In the genomic region with DNA sequence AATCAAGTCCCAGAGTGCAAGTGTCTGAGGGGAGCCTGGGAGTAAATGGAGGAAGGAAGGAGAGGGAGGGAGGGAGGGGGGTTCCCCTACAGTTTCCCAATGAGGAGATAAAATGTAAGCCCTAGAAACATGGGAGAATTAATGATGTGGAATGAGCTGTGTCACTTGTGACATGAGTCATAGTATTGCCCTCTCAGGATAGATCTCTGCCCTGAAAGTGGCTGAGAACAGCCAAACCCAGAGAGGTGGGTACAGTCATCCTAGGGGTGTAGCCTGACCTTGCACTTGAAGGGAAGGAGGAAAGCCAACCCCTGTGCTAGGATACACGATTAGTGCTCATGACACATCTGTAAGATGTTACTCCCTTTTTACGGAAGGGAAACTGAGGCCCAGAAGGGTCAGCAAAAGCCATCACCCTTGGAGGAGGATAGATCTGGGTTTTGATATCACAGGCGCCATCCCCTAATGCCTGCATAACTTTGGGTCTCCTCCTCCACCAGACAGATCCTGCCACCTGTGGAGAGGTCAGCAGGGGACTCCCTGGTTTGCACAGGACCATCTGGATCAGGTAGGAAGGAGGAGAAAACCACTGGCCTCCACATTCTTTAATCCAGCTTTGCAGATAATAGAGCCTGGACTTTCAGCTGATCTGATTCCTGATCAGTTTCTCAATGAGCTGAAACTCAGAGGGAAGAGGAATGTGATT, we compare ENCODE assay signal across 10 cellular contexts. TPM values are rescaled to one million over a fixed set of nuclear protein-coding genes. Genes with fewer than 3 reads are reported as not detected.
DNase-seq lines count a peak whose midpoint lies in the region; ATAC-seq, FAIRE-seq and TF ChIP-seq lines count a peak whose summit lies in the region.
"Had no signal": no experiment of that assay in that cellular context is flagged by ENCODE, and none has a peak within 500 bp of the region (broad histone marks: within the 10 kb centered on the region; RNA-seq: fewer than 3 reads in every experiment).

No MANE protein-coding gene starts in this region.

- H3K27ac ChIP-seq in CD4-positive, alpha-beta memory T cell (ENCODE audit: low read depth, low read length) = peak overlapping the region; percentile 81
- H3K27ac ChIP-seq in GM23338 (ENCODE audit: low read depth) (no peak overlapping the region), kidney (ENCODE audit: low read depth in 2 of 2, low read length in 2 of 2) (no peak overlapping the region), upper lobe of left lung (no peak overlapping the region)

- TF ChIP-seq POLR2A in upper lobe of left lung (IDR thresholded peaks at IDR 0.05) = no peak

- H3K4me3 ChIP-seq in CD4-positive, alpha-beta memory T cell (ENCODE audit: low read length in 2 of 2) = no peak overlapping the region
- no peak overlapping the region for H3K4me3 ChIP-seq in GM23338
- H3K4me3 ChIP-seq in kidney (ENCODE audit: low read length in 2 of 2) = no peak overlapping the region
- H3K4me3 ChIP-seq in upper lobe of left lung = no peak overlapping the region

- ATAC-seq in GM23338 (no peak; the same call in 2 of the 3 replicates), upper lobe of left lung (ENCODE audit: low FRiP score in 2 of 2) (no peak), HG02981 (IDR thresholded peaks at IDR 0.05; ENCODE audit: unreplicated experiment) (no peak)
- ATAC-seq in activated T-cell treated with anti-CD3 and anti-CD28 coated beads, Interleukin-2, amount 50 U/mL, for 4 hours = peak; percentile 55 to 64
- ATAC-seq: left ventricle myocardium superior had no signal

- no peak for FAIRE-seq in kidney (lab: Jason Lieb, UNC)

- 79 to 80% methylated on average over 3 of the region's 3 CpGs for WGBS in upper lobe of left lung, 2 donors

- H3K9me2 ChIP-seq in GM23338 (ENCODE audit: insufficient read depth) = no peaks in the 10 kb centered on the region

- no peak overlapping the region for H3K9ac ChIP-seq in kidney (ENCODE audit: low read length in 2 of 2)

- no peak overlapping the region for H3K4me2 ChIP-seq in GM23338

- intact Hi-C loops in CD4-positive, alpha-beta memory T cell (cut with micrococcal nuclease) = no loop called here
- intact Hi-C loops in kidney (cut with DNase I) = no loop called here

- no peaks in the 10 kb centered on the region for H4K20me1 ChIP-seq in GM23338 (replicated peaks; ENCODE audit: insufficient read depth)

- TF ChIP-seq EP300 in upper lobe of left lung (IDR thresholded peaks at IDR 0.05) = no peak

- peak in 1 of 5 donors; percentile 60 for DNase-seq in CD4-positive, alpha-beta memory T cell
- no peak for DNase-seq in GM23338 (ENCODE audit: low spot score)
- DNase-seq in activated T-cell treated with anti-CD3 and anti-CD28 coated beads, Interleukin-2, amount 50 U/mL, for 4 hours = no peak
- peak; percentile 15 for DNase-seq in kidney
- no peak for DNase-seq in putamen (ENCODE audit: low spot score)
- no peak for DNase-seq in upper lobe of left lung
- DNase-seq in midbrain (lab: John Stamatoyannopoulos, UW) = no peak
- DNase-seq: left ventricle myocardium superior, NCI-H1048 had no signal

- H3K4me1 ChIP-seq in CD4-positive, alpha-beta memory T cell (ENCODE audit: insufficient read depth, low read length) = peaks cover 97% of the 10 kb centered on the region
- H3K4me1 ChIP-seq in GM23338 (ENCODE audit: insufficient read depth) = peaks cover 21% of the 10 kb centered on the region
- no peaks in the 10 kb centered on the region for H3K4me1 ChIP-seq in kidney (ENCODE audit: control insufficient read depth in 1 of 2, insufficient read depth in 1 of 2, low read depth in 1 of 2, low read length in 2 of 2)
- H3K4me1 ChIP-seq in upper lobe of left lung = peaks cover 17 to 37% (median 26%) of the 10 kb centered on the region in 4 donors

- no peaks in the 10 kb centered on the region for H3K36me3 ChIP-seq in CD4-positive, alpha-beta memory T cell (ENCODE audit: insufficient read depth, low read length)
- H3K36me3 ChIP-seq in GM23338 (ENCODE audit: insufficient read depth) (no peaks in the 10 kb centered on the region), kidney (ENCODE audit: control insufficient read depth in 1 of 2, insufficient read depth in 2 of 2, low read length in 2 of 2) (no peaks in the 10 kb centered on the region), upper lobe of left lung (no peaks in the 10 kb centered on the region)

- no peaks in the 10 kb centered on the region for H3K27me3 Mint-ChIP-seq in CD4-positive, alpha-beta memory T cell
- H3K27me3 Mint-ChIP-seq in GM23338 (ENCODE audit: insufficient read depth, low read depth, poor library complexity) = peaks cover 6% of the 10 kb centered on the region
- no peaks in the 10 kb centered on the region for H3K27me3 Mint-ChIP-seq in activated T-cell treated with anti-CD3 and anti-CD28 coated beads, Interleukin-2, amount 50 U/mL, for 4 hours (ENCODE audit: low read depth)

- peaks cover 52 to 85% (median 70%) of the 10 kb centered on the region in 4 donors for H3K4me1 Mint-ChIP-seq in CD4-positive, alpha-beta memory T cell
- peaks cover 38% of the 10 kb centered on the region for H3K4me1 Mint-ChIP-seq in GM23338
- H3K4me1 Mint-ChIP-seq in activated T-cell treated with anti-CD3 and anti-CD28 coated beads, Interleukin-2, amount 50 U/mL, for 4 hours (ENCODE audit: low read depth) = peaks cover 87% of the 10 kb centered on the region

- no peaks in the 10 kb centered on the region for H3F3A ChIP-seq in GM23338 (replicated peaks; ENCODE audit: low read depth)

- CTCF ChIA-PET in CD4-positive, alpha-beta memory T cell (lab: Charles Lee; ENCODE audit: partially characterized antibody) = interaction anchor here (0.7 to 13.4 kb wide), 6 partner anchors 14 to 118 kb away, joined by 3 to 224 read pairs (median 20); partner anchors contain the start of gene USP3

- no peaks in the 10 kb centered on the region for H3K9me3 ChIP-seq in CD4-positive, alpha-beta memory T cell (ENCODE audit: control insufficient read depth in 1 of 2, low read length in 2 of 2)
- H3K9me3 ChIP-seq in kidney (ENCODE audit: control insufficient read depth in 1 of 2, low read length in 2 of 2) (no peaks in the 10 kb centered on the region), upper lobe of left lung (no peaks in the 10 kb centered on the region)

- peaks cover 0 to 2% (median 0%) of the 10 kb centered on the region in 8 donors for H3K9me3 Mint-ChIP-seq in CD4-positive, alpha-beta memory T cell
- H3K9me3 Mint-ChIP-seq in GM23338 = peaks cover 9% of the 10 kb centered on the region; the same call in 2 of the 3 replicates
- H3K9me3 Mint-ChIP-seq in activated T-cell treated with anti-CD3 and anti-CD28 coated beads, Interleukin-2, amount 50 U/mL, for 4 hours = no peaks in the 10 kb centered on the region

- no peaks in the 10 kb centered on the region for H3K79me2 ChIP-seq in GM23338 (replicated peaks; ENCODE audit: insufficient read depth)

- POLR2A ChIA-PET in CD4-positive, alpha-beta memory T cell (lab: Charles Lee; ENCODE audit: partially characterized antibody) = interaction anchor here (2.4 to 28.5 kb wide), 4 partner anchors 14 to 119 kb away, joined by 22 to 906 read pairs (median 140); partner anchors contain the start of gene USP3

- TF ChIP-seq CTCF in GM23338 (conservative IDR thresholded peaks at IDR 0.05; ENCODE audit: low read depth in 2 of 2) (no peak), kidney (IDR thresholded peaks at IDR 0.05; ENCODE audit: borderline replicate concordance, extremely low read depth, insufficient read depth) (no peak), upper lobe of left lung (IDR thresholded peaks at IDR 0.05) (no peak)

- H3K4me3 Mint-ChIP-seq in CD4-positive, alpha-beta memory T cell = peak overlapping the region in 6 of 8 donors; percentile 31 to 84 (median 78)
- H3K4me3 Mint-ChIP-seq in GM23338 = no peak overlapping the region
- H3K4me3 Mint-ChIP-seq in activated T-cell treated with anti-CD3 and anti-CD28 coated beads, Interleukin-2, amount 50 U/mL, for 4 hours = peak overlapping the region; percentile 21

- no peaks in the 10 kb centered on the region for H3K27me3 ChIP-seq in CD4-positive, alpha-beta memory T cell (ENCODE audit: insufficient read depth, low read length)
- no peaks in the 10 kb centered on the region for H3K27me3 ChIP-seq in GM23338 (ENCODE audit: insufficient read depth)
- H3K27me3 ChIP-seq in upper lobe of left lung = no peaks in the 10 kb centered on the region

- peak overlapping the region; percentile 92 to 100 (median 100) for H3K27ac Mint-ChIP-seq in CD4-positive, alpha-beta memory T cell
- H3K27ac Mint-ChIP-seq in GM23338 = no peak overlapping the region

- 0 out of 2 replicates have a peak overlapping the region, but pooled peaks have one; percentile 47 for H2AFZ ChIP-seq in GM23338

- H3K36me3 Mint-ChIP-seq in CD4-positive, alpha-beta memory T cell = no peaks in the 10 kb centered on the region
- peaks cover 4% of the 10 kb centered on the region; the same call in 2 of the 3 replicates for H3K36me3 Mint-ChIP-seq in GM23338 (ENCODE audit: low read depth)
- H3K36me3 Mint-ChIP-seq in activated T-cell treated with anti-CD3 and anti-CD28 coated beads, Interleukin-2, amount 50 U/mL, for 4 hours (ENCODE audit: insufficient read depth) = no peaks in the 10 kb centered on the region

TF ChIP-seq in GM23338, 12 proteins besides CTCF, POLR2A, EP300 and RAD21 (continues in another document):
- TF ChIP-seq ZNF114 (CRISPR knock-in tag; IDR thresholded peaks at IDR 0.05) = no peak

RNA-seq across cellular contexts. Expression of gene USP3, which starts 23.1 kb away (rescaled TPM):
- 100 to 1,000 TPM; 148 to 159 TPM for total RNA-seq in CD4-positive, alpha-beta memory T cell
- 10 to 100 TPM; 61.6 to 76.1 TPM for polyA plus RNA-seq in CD4-positive, alpha-beta memory T cell
- 9.7 and 22.5 TPM in 2 replicates for total RNA-seq in GM23338 (2014; rRNA removed; shearing (Covaris generic))
- polyA plus RNA-seq in GM23338 (2016; fragmentation: Nextera tagmentation; extraction: Ambion mirVana) (7.6 and 9.9 TPM in 2 replicates), kidney (ENCODE audit: insufficient read depth, low read depth, low replicate concordance) (25.2 TPM)
- 10 to 100 TPM; 34.2 to 40.9 (median 35.5) TPM for total RNA-seq in activated T-cell treated with anti-CD3 and anti-CD28 coated beads, Interleukin-2, amount 50 U/mL, for 4 hours
- total RNA-seq in kidney (72.5 TPM), upper lobe of left lung (10 to 100 TPM; 45.7 to 87.0 (median 63.8) TPM)

Comparison
In these comparisons a context has a peak if more than half of its experiments do, and no peak if none do; other contexts are left out.
1. ATAC-seq: peak in activated T-cell treated with anti-CD3 and anti-CD28 coated beads, Interleukin-2, amount 50 U/mL, for 4 hours (2 of 2); none in GM23338 (single experiment), upper lobe of left lung (0 of 2) and HG02981 (single experiment).